15 cellular contexts compared by ENCODE assay signal in the genomic region with DNA sequence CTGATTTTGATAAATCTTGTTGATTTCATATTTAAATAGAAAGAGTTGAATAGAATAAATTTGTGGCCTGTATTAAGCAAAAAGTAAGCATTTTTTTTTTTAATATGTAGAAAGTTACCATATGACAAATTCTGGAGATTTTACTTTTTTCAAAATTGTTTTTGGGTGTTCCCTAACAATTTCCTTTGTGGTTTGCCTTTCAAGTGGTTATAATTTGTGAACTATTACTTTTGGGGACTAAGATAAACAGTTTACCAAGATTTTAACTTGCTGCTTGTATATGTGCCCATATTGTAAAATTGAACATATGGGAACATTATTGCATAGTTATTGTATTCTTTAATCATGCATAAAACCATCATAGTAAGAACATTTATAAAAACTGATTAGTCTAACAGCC.
"Had no signal": no experiment of that assay in that cellular context is flagged by ENCODE, and none has a peak within 500 bp of the region (broad histone marks: within the 10 kb centered on the region; RNA-seq: fewer than 3 reads in every experiment).

No MANE protein-coding gene starts in this region.

- H3K27ac Mint-ChIP-seq: type B pancreatic cell had no signal

- H3K27me3 ChIP-seq: ascending aorta, foreskin keratinocyte, suprapubic skin had no signal

- H3K4me1 ChIP-seq: ascending aorta, foreskin keratinocyte, psoas muscle had no signal

- ATAC-seq: activated CD8-positive, alpha-beta memory T cell treated with anti-CD3 and anti-CD28 coated beads, Interleukin-2, amount 10 ng/mL, durations not matched to agents 7 days and 5 days; foreskin keratinocyte; left colon; psoas muscle had no signal

- H3K4me3 Mint-ChIP-seq: activated CD8-positive, alpha-beta memory T cell treated with anti-CD3 and anti-CD28 coated beads, Interleukin-2, amount 10 ng/mL, durations not matched to agents 7 days and 5 days; naive B cell; type B pancreatic cell had no signal

- H3K27ac ChIP-seq: ascending aorta, foreskin keratinocyte, psoas muscle, suprapubic skin had no signal

- H3K27me3 Mint-ChIP-seq: activated CD8-positive, alpha-beta memory T cell treated with anti-CD3 and anti-CD28 coated beads, Interleukin-2, amount 10 ng/mL, durations not matched to agents 7 days and 5 days; naive B cell; type B pancreatic cell had no signal

- DNase-seq: activated CD4-positive, alpha-beta T cell treated with anti-CD3 and anti-CD28 coated beads for 1 hour; activated CD8-positive, alpha-beta memory T cell treated with anti-CD3 and anti-CD28 coated beads, Interleukin-2, amount 10 ng/mL, durations not matched to agents 7 days and 5 days; activated naive CD4-positive, alpha-beta T cell; foreskin keratinocyte; left colon; naive B cell; occipital lobe; psoas muscle; stimulated activated CD4-positive, alpha-beta T cell treated with anti-CD3 and anti-CD28 coated beads, Interleukin-2, amount 100 ng/mL, for 48 hours; stimulated activated naive CD4-positive, alpha-beta T cell treated with Interleukin-2 at 50 U/mL for 16 hours had no signal

- FAIRE-seq: bronchial epithelial cell had no signal

- H3K4me3 ChIP-seq: ascending aorta, lung, psoas muscle, suprapubic skin had no signal

- H3K9me3 ChIP-seq: ascending aorta, psoas muscle, suprapubic skin had no signal
